In genomic region chr10:114856544-114857287, GRCh38 we compare ENCODE assay signal across 10 cellular contexts. TPM values are rescaled to one million over a fixed set of nuclear protein-coding genes. Genes with fewer than 3 reads are reported as not detected.
DNase-seq lines count a peak whose midpoint lies in the region; ATAC-seq and TF ChIP-seq lines count a peak whose summit lies in the region.
"Had no signal": no experiment of that assay in that cellular context is flagged by ENCODE, and none has a peak within 500 bp of the region (broad histone marks: within the 10 kb centered on the region; RNA-seq: fewer than 3 reads in every experiment).

No MANE protein-coding gene starts in this region.

- H3K36me3 Mint-ChIP-seq in T-helper 17 cell (ENCODE audit: low read depth): peaks cover 11% of the 10 kb centered on the region

- H3K9ac ChIP-seq in fibroblast of lung (ENCODE audit: insufficient read depth, low read length): no peak overlapping the region

- H3K27me3 ChIP-seq in fibroblast of lung (ENCODE audit: control insufficient read depth, insufficient read depth, low read length) (no peaks in the 10 kb centered on the region), sigmoid colon (no peaks in the 10 kb centered on the region)

- peak; percentile 64 for ATAC-seq in T-helper 17 cell
- ATAC-seq in HG02884 (IDR thresholded peaks at IDR 0.05; ENCODE audit: unreplicated experiment): no peak

- no peaks in the 10 kb centered on the region for H4K20me1 ChIP-seq in fibroblast of lung (ENCODE audit: control insufficient read depth, extremely low read depth, insufficient read depth, low read length)

- H3K27ac ChIP-seq in fibroblast of lung (ENCODE audit: insufficient read depth, low read length): peak overlapping the region; percentile 80
- peak overlapping the region in 3 of 4 donors; percentile 32 to 41 (median 35) for H3K27ac ChIP-seq in sigmoid colon

- 83 to 87% methylated on average over 9 of the region's 9 CpGs for WGBS in sigmoid colon, 2 donors

- H2AFZ ChIP-seq in fibroblast of lung (ENCODE audit: low read length): no peak overlapping the region

- H3K36me3 ChIP-seq in fibroblast of lung (ENCODE audit: control insufficient read depth, insufficient read depth, low read length): peaks cover 6% of the 10 kb centered on the region
- peaks cover 0 to 89% (median 15%) of the 10 kb centered on the region in 4 donors for H3K36me3 ChIP-seq in sigmoid colon

- TF ChIP-seq CTCF in fibroblast of lung (conservative IDR thresholded peaks at IDR 0.05 in 1 of 2, IDR thresholded peaks at IDR 0.05 in 1 of 2; ENCODE audit: low read depth in 1 of 2, low read length in 2 of 2) (no peak), sigmoid colon (IDR thresholded peaks at IDR 0.05) (no peak)

- peak overlapping the region; percentile 39 for H3K4me3 Mint-ChIP-seq in T-helper 17 cell
- H3K4me3 Mint-ChIP-seq: B cell had no signal

- H3K4me2 ChIP-seq in fibroblast of lung (ENCODE audit: extremely low read depth, insufficient read depth, low read length): peak overlapping the region; percentile 68

- no peaks in the 10 kb centered on the region for H3K9me3 ChIP-seq in T-helper 17 cell (ENCODE audit: control insufficient read depth, low read length, poor library complexity, severe bottlenecking)
- no peaks in the 10 kb centered on the region for H3K9me3 ChIP-seq in fibroblast of lung (ENCODE audit: control insufficient read depth, insufficient read depth, low read depth, low read length)
- no peaks in the 10 kb centered on the region for H3K9me3 ChIP-seq in sigmoid colon

- no peak for TF ChIP-seq POLR2A in sigmoid colon (IDR thresholded peaks at IDR 0.05)

- DNase-seq in activated CD4-positive, alpha-beta T cell treated with anti-CD3 and anti-CD28 coated beads, Interleukin-2, amount 50 U/mL, for 48 hours: peak; percentile 9 to 12
- no peak for DNase-seq in activated CD4-positive, alpha-beta T cell treated with anti-CD3 and anti-CD28 coated beads for 48 hours
- no peak for DNase-seq in T-helper 17 cell
- DNase-seq in fibroblast of lung (ENCODE audit: low read depth in 2 of 2): peak; percentile 65 to 94
- no peak for DNase-seq in sigmoid colon
- DNase-seq in COLO668 (lab: John Stamatoyannopoulos, UW; ENCODE audit: unreplicated experiment): no peak
- DNase-seq in islet precursor cell: no peak
- DNase-seq: NCI-H510A had no signal

- H3K4me3 ChIP-seq in fibroblast of lung (replicated peaks in 1 of 4; ENCODE audit: control extremely low read depth in 1 of 4, insufficient read depth in 1 of 4, low read depth in 3 of 4, low read length in 4 of 4) (no peak overlapping the region), sigmoid colon (no peak overlapping the region)

- peaks cover 19% of the 10 kb centered on the region for H3K4me1 Mint-ChIP-seq in T-helper 17 cell
- H3K4me1 Mint-ChIP-seq: B cell had no signal

- H3K79me2 ChIP-seq in fibroblast of lung (ENCODE audit: control insufficient read depth, insufficient read depth, low read length): peaks cover 4% of the 10 kb centered on the region

- H3K4me1 ChIP-seq in fibroblast of lung (ENCODE audit: control insufficient read depth, extremely low read depth, insufficient read depth, low read length) (peaks cover 16% of the 10 kb centered on the region), sigmoid colon (peaks cover 0 to 38% (median 24%) of the 10 kb centered on the region in 4 donors)

- intact Hi-C loops in sigmoid colon (cut with DNase I): no loop called here

- TF ChIP-seq EP300 in sigmoid colon (IDR thresholded peaks at IDR 0.05): no peak

- peak overlapping the region; percentile 93 for H3K27ac Mint-ChIP-seq in T-helper 17 cell
- H3K27ac Mint-ChIP-seq: B cell had no signal

- H3K27me3 Mint-ChIP-seq in T-helper 17 cell: no peaks in the 10 kb centered on the region
- H3K27me3 Mint-ChIP-seq: B cell had no signal

RNA-seq across cellular contexts. Expression of gene FHIP2A, which starts 35.1 kb away (rescaled TPM):
- total RNA-seq in T-helper 17 cell: 10 to 100 TPM; 35.4 to 65.3 TPM
- total RNA-seq in fibroblast of lung: 25.7 and 26.1 TPM in 2 replicates
- 20.6 and 26.6 TPM in 2 replicates for polyA plus RNA-seq in fibroblast of lung
- polyA plus RNA-seq in fibroblast of lung (2012): 15.0 and 18.7 TPM in 2 replicates
- 9.8 and 20.7 TPM in 2 replicates for polyA minus RNA-seq in fibroblast of lung (ENCODE audit: low replicate concordance)
- 10 to 100 TPM; 32.1 to 37.7 (median 36.1) TPM for total RNA-seq in sigmoid colon
- 1 to 10 TPM; 2.4 to 5.6 (median 3.2) TPM for polyA plus RNA-seq in sigmoid colon

Comparison
In these comparisons a context has a peak if more than half of its experiments do, and no peak if none do; other contexts are left out.
1. DNase-seq: peak in activated CD4-positive, alpha-beta T cell treated with anti-CD3 and anti-CD28 coated beads, Interleukin-2, amount 50 U/mL, for 48 hours (2 of 2) and fibroblast of lung (2 of 2); none in activated CD4-positive, alpha-beta T cell treated with anti-CD3 and anti-CD28 coated beads for 48 hours (single experiment), T-helper 17 cell (0 of 3), sigmoid colon (single experiment), COLO668 (single experiment) and islet precursor cell (single experiment).